9 cellular contexts compared by ENCODE assay signal in genomic region chr1:85692730-85693314, GRCh38. TPM values are rescaled to one million over a fixed set of nuclear protein-coding genes. Genes with fewer than 3 reads are reported as not detected.
DNase-seq lines count a peak whose midpoint lies in the region; ATAC-seq, FAIRE-seq and TF ChIP-seq lines count a peak whose summit lies in the region.
"Had no signal": no experiment of that assay in that cellular context is flagged by ENCODE, and none has a peak within 500 bp of the region (broad histone marks: within the 10 kb centered on the region; RNA-seq: fewer than 3 reads in every experiment).

No MANE protein-coding gene starts in this region.

- no peaks in the 10 kb centered on the region for H4K20me1 ChIP-seq in HepG2 (ENCODE audit: insufficient read depth, low read length)

- peak; percentile 33 for TF ChIP-seq CTCF in AG09309 (IDR thresholded peaks at IDR 0.05; ENCODE audit: control insufficient read depth, insufficient read depth, low read depth, low read length, missing control alignments)
- TF ChIP-seq CTCF in HEK293 (tag by site-specific recombination; IDR thresholded peaks at IDR 0.05) = 0 out of 2 replicates have a peak, but pooled peaks have one; percentile 8
- TF ChIP-seq CTCF in adrenal gland (IDR thresholded peaks at IDR 0.05) = peak; percentile 13 to 64 (median 48)
- peak; percentile 33; the same call in 1 of the 2 replicates for TF ChIP-seq CTCF in HepG2 (CRISPR knock-in tag; IDR thresholded peaks at IDR 0.05)
- no peak for TF ChIP-seq CTCF in lower leg skin (IDR thresholded peaks at IDR 0.05)

- no peak overlapping the region for H3K27ac ChIP-seq in HEK293 (ENCODE audit: extremely low read depth, low read depth, low read length)
- H3K27ac ChIP-seq in adrenal gland = no peak overlapping the region
- peak overlapping the region; percentile 5 for H3K27ac ChIP-seq in HepG2 (ENCODE audit: extremely low read length, insufficient read depth, low read length)

- CTCF ChIA-PET in HEK293 (lab: Yijun Ruan, JAX) = interaction anchor here (0.5 to 3.3 kb wide), 45 partner anchors 8 to 748 kb away, joined by 3 to 48 read pairs (median 4); no protein-coding TSS in a partner anchor
- CTCF ChIA-PET in HepG2 (lab: Yijun Ruan, JAX; ENCODE audit: low intra/inter-chr PET ratio, low total read pairs) = interaction anchor here (1.2 to 2.0 kb wide), 2 partner anchors 80 to 385 kb away, joined by 3 to 9 read pairs; no protein-coding TSS in a partner anchor

- H2AFZ ChIP-seq in HepG2 (ENCODE audit: low read length) = no peak overlapping the region

- in situ Hi-C loops in HepG2 (cut with HindIII; ENCODE audit: extremely low pct_ligation_motif_present, low pct_unique_long_range_greater_than_20kb) = loop anchor here (10.0 kb wide), 2 partner anchors 88 to 378 kb away; no protein-coding TSS in a partner anchor

- H3K4me2 ChIP-seq in HepG2 (ENCODE audit: low read depth, low read length) = no peak overlapping the region

- H3K9me3 ChIP-seq in HEK293 (ENCODE audit: control insufficient read depth, insufficient read depth, low read depth, low read length) (no peaks in the 10 kb centered on the region), adrenal gland (replicated peaks in 1 of 3) (no peaks in the 10 kb centered on the region), HepG2 (ENCODE audit: low read length) (no peaks in the 10 kb centered on the region)

- H3K79me2 ChIP-seq in HepG2 (ENCODE audit: insufficient read depth, low read length) = no peaks in the 10 kb centered on the region

- POLR2A ChIA-PET in HEK293 (lab: Yijun Ruan, JAX) (interaction anchor here (2.4 kb wide), 1 partner anchor 110 kb away, joined by 30 read pairs; the partner anchor contains the start of gene CCN1), HepG2 (lab: Yijun Ruan, JAX) (interaction anchor here (0.9 kb wide), 1 partner anchor 15 kb away, joined by 3 read pairs; the partner anchor contains the start of gene ZNHIT6)

- DNase-seq in AG09309 (ENCODE audit: low read depth) (peak; percentile 47), adrenal gland (no peak), HepG2 (ENCODE audit: low spot score) (peak; percentile 37), ureter (ENCODE audit: low spot score) (no peak), lower leg skin (ENCODE audit: low spot score in 2 of 2) (no peak)
- DNase-seq in stimulated activated CD4-positive, alpha-beta T cell treated with anti-CD3 and anti-CD28 coated beads, Interleukin-4, amount 100 ng/mL, for 4 hours = no peak
- DNase-seq: stimulated activated CD4-positive, alpha-beta T cell treated with anti-CD3 and anti-CD28 coated beads, Interleukin-4, amount 100 ng/mL, for 24 hours had no signal

- H3K4me1 ChIP-seq in HEK293 (ENCODE audit: control insufficient read depth, insufficient read depth, low read length) = no peaks in the 10 kb centered on the region
- H3K4me1 ChIP-seq in adrenal gland (replicated peaks in 1 of 2) = peaks cover 0 to 1% of the 10 kb centered on the region in 2 donors
- no peaks in the 10 kb centered on the region for H3K4me1 ChIP-seq in HepG2 (ENCODE audit: insufficient read depth, low read length)

- 37 to 60% (median 50%) methylated on average over 1 of the region's 1 CpG for WGBS in adrenal gland, 4 donors
- WGBS in HepG2 (ENCODE audit: low lambda C conversion rate) = 100% methylated on average over 1 of the region's 1 CpG
- WGBS in lower leg skin, 2 donors = 44 to 45% methylated on average over 1 of the region's 1 CpG

- intact Hi-C loops in adrenal gland (cut with DNase I) (loop anchor here (5.0 kb wide), 1 partner anchor 386 kb away; no protein-coding TSS in a partner anchor), HepG2 (cut with micrococcal nuclease; ENCODE audit: unreplicated experiment) (loop anchor here (1.0 to 5.0 kb wide), 3 partner anchors 81 to 385 kb away; no protein-coding TSS in a partner anchor), lower leg skin (cut with DNase I; ENCODE audit: low total_unique reads) (loop anchor here (5.0 kb wide), 1 partner anchor 386 kb away; no protein-coding TSS in a partner anchor)

- TF ChIP-seq EP300 in HepG2 (IDR thresholded peaks at IDR 0.05; ENCODE audit: low read depth in 2 of 2, low read length in 2 of 2) = no peak
- TF ChIP-seq EP300 in HepG2 (CRISPR knock-in tag; IDR thresholded peaks at IDR 0.05; ENCODE audit: borderline replicate concordance) = no peak

- no TSS peak for BruUV-seq in HepG2 (replicated peaks; lab: Mats Ljungman, UMichigan)

- FAIRE-seq in HepG2 (lab: Jason Lieb, UNC) = no peak

- TF ChIP-seq RAD21 in HepG2 (CRISPR knock-in tag; IDR thresholded peaks at IDR 0.05) = 0 out of 2 replicates have a peak, but pooled peaks have one; percentile 15

- no peak for ATAC-seq in HepG2
- ATAC-seq in GM19397 (IDR thresholded peaks at IDR 0.05; ENCODE audit: unreplicated experiment) = no peak

- H3K27me3 ChIP-seq in adrenal gland (no peaks in the 10 kb centered on the region), HepG2 (ENCODE audit: control insufficient read depth in 1 of 2, insufficient read depth in 2 of 2, low read length in 2 of 2) (no peaks in the 10 kb centered on the region)

- H3K9ac ChIP-seq in HepG2 (ENCODE audit: insufficient read depth, low read depth, low read length) = no peak overlapping the region

- H3K4me3 ChIP-seq in AG09309 (ENCODE audit: control insufficient read depth, low read depth, low read length) (no peak overlapping the region), HEK293 (ENCODE audit: low read depth, low read length) (no peak overlapping the region), adrenal gland (no peak overlapping the region), HepG2 (replicated peaks in 1 of 3; ENCODE audit: insufficient read depth in 1 of 3, low read depth in 2 of 3, low read length in 3 of 3) (no peak overlapping the region), lower leg skin (ENCODE audit: low read depth, poor library complexity, severe bottlenecking) (no peak overlapping the region)

- TF ChIP-seq POLR2A in adrenal gland (IDR thresholded peaks at IDR 0.05) (no peak), HepG2 (IDR thresholded peaks at IDR 0.05; ENCODE audit: insufficient read depth in 1 of 2, low read depth in 2 of 2, low read length in 2 of 2) (no peak), lower leg skin (IDR thresholded peaks at IDR 0.05) (no peak)

- H3K36me3 ChIP-seq in HEK293 (ENCODE audit: control insufficient read depth in 2 of 2, insufficient read depth in 1 of 2, low read length in 2 of 2) = peaks cover 5 to 26% of the 10 kb centered on the region in 2 experiments
- H3K36me3 ChIP-seq in adrenal gland (replicated peaks in 1 of 2) = no peaks in the 10 kb centered on the region
- H3K36me3 ChIP-seq in HepG2 (replicated peaks in 1 of 2; ENCODE audit: control insufficient read depth in 1 of 2, insufficient read depth in 2 of 2, low read length in 2 of 2) = peaks cover 0 to 16% of the 10 kb centered on the region in 2 experiments; a peak in 3 of 5 replicates

TF ChIP-seq in HEK293, 187 proteins besides CTCF, POLR2A, EP300 and RAD21 (continues in another document):
- TF ChIP-seq ZNF184 (tag by site-specific recombination; IDR thresholded peaks at IDR 0.05) = no peak

TF ChIP-seq in HepG2, 621 proteins besides CTCF, POLR2A, EP300 and RAD21 (continues in another document):
- TF ChIP-seq CCAR2 (optimal IDR thresholded peaks at IDR 0.05; ENCODE audit: low read depth, low read length) = no peak
- no peak for TF ChIP-seq ZIK1 (CRISPR knock-in tag; IDR thresholded peaks at IDR 0.05; ENCODE audit: borderline replicate concordance, low read depth)
- no peak for TF ChIP-seq HNRNPL (IDR thresholded peaks at IDR 0.05; ENCODE audit: low read depth, low read length)
- no peak for TF ChIP-seq ZNF709 (CRISPR knock-in tag; IDR thresholded peaks at IDR 0.05)

RNA-seq across cellular contexts. Expression of gene ZNHIT6, which starts 15.4 kb away (rescaled TPM):
- total RNA-seq in adrenal gland (10 to 100 TPM in 3 of 8 donors, 1 to 10 TPM in 5; 4.5 to 11.6 (median 9.8) TPM), HepG2 (2016; rRNA removed; fragmentation: Illumina TruSeq; extraction: Trizol) (15.2 and 18.8 TPM in 2 replicates), ureter (30.7 TPM), lower leg skin (10 to 100 TPM in 2 of 4 donors, 1 to 10 TPM in 2; 8.9 to 11.7 (median 10.5) TPM)
- polyA plus RNA-seq in adrenal gland (10 to 100 TPM in 2 of 3 donors, 1 to 10 TPM in 1; 7.9 to 21.1 (median 17.4) TPM), HepG2 (2011; rRNA removed) (6.0 TPM in 2 replicates)
- 0.62 and 0.81 TPM in 2 replicates for total RNA-seq in HepG2 (2016; cell fraction: cytosol; rRNA removed; fragmentation: Illumina TruSeq; extraction: Trizol; ENCODE audit: low read depth)
- 14.7 and 19.2 TPM in 2 replicates for total RNA-seq in HepG2 (2016; cell fraction: insoluble cytoplasmic fraction; rRNA removed; fragmentation: Illumina TruSeq; extraction: Trizol)
- total RNA-seq in HepG2 (2016; cell fraction: membrane; rRNA removed; fragmentation: Illumina TruSeq; extraction: Trizol) = 4.0 and 4.4 TPM in 2 replicates
- 10.7 and 10.8 TPM in 2 replicates for total RNA-seq in HepG2 (2016; cell fraction: nucleus; rRNA removed; fragmentation: Illumina TruSeq; extraction: Trizol)
- polyA plus RNA-seq in HepG2 (2011; cell fraction: cytosol; rRNA removed) = 2.8 and 4.7 TPM in 2 replicates
- 3.9 and 4.8 TPM in 2 replicates for polyA plus RNA-seq in HepG2 (2011; cell fraction: nucleus; rRNA removed)
- polyA plus RNA-seq in HepG2 (2012) = 9.4 and 11.1 TPM in 2 replicates
- polyA plus RNA-seq in HepG2 (2016; cell fraction: cytosol; fragmentation: Illumina TruSeq; extraction: Trizol; ENCODE audit: low read depth) = 0.67 and 0.83 TPM in 2 replicates
- polyA plus RNA-seq in HepG2 (2016; cell fraction: insoluble cytoplasmic fraction; fragmentation: Illumina TruSeq; extraction: Trizol; ENCODE audit: low read depth) = 25.9 and 26.2 TPM in 2 replicates
- polyA plus RNA-seq in HepG2 (2016; cell fraction: membrane; fragmentation: Illumina TruSeq; extraction: Trizol; ENCODE audit: low read depth) = 3.3 and 3.8 TPM in 2 replicates
- 15.4 and 16.5 TPM in 2 replicates for polyA plus RNA-seq in HepG2 (2016; cell fraction: nucleus; fragmentation: Illumina TruSeq; extraction: Trizol; ENCODE audit: insufficient read depth, low read depth)
- polyA minus RNA-seq in HepG2 (2011; rRNA and poly(A)+ RNA removed; ENCODE audit: low replicate concordance) = 2.7 and 8.2 TPM in 2 replicates
- 3.2 and 4.1 TPM in 2 replicates for polyA minus RNA-seq in HepG2 (2011; cell fraction: cytosol; rRNA and poly(A)+ RNA removed)
- 13.5 and 13.8 TPM in 2 replicates for polyA minus RNA-seq in HepG2 (2011; cell fraction: nucleus; rRNA and poly(A)+ RNA removed)

Comparison
In these comparisons a context has a peak if more than half of its experiments do, and no peak if none do; other contexts are left out.
1. DNase-seq: peak in AG09309 (single experiment) and HepG2 (single experiment); none in adrenal gland (0 of 7), ureter (single experiment), stimulated activated CD4-positive, alpha-beta T cell treated with anti-CD3 and anti-CD28 coated beads, Interleukin-4, amount 100 ng/mL, for 4 hours (0 of 2) and lower leg skin (0 of 2).
2. CTCF ChIP-seq: peak in AG09309 (single experiment), HEK293 (single experiment), adrenal gland (6 of 6) and HepG2 (single experiment); none in lower leg skin (0 of 3).